9 cellular contexts compared by ENCODE assay signal in the genomic region with DNA sequence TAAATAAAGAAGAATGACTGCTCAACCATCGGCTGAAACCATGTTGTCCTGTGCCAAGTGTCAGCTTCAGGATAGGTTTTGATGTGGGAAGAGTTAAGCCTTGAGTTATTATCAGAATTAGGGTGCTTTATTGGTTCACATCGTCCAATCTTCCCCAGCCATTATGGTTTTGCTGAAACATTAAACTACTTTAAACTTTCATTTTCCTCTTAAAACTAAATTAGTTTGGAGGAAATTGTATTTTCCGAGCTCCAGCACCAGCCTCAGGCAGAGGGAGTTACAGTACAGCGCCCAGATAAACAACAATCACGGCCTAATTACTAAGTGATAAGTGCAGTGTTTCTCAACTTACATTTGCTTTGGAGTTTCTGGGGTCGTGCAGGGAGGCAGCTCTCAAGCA.
"Had no signal": no experiment of that assay in that cellular context is flagged by ENCODE, and none has a peak within 500 bp of the region (broad histone marks: within the 10 kb centered on the region; RNA-seq: fewer than 3 reads in every experiment).

No MANE protein-coding gene starts in this region.

- H3K36me3 ChIP-seq: HAP-1 had no signal

- H3K4me3 ChIP-seq: GM23248, GM23338, HAP-1 had no signal

- H3K4me1 ChIP-seq: HAP-1 had no signal

- H3K4me2 ChIP-seq: GM23338 had no signal

- H2AFZ ChIP-seq: GM23248, GM23338 had no signal

- H3K9me3 ChIP-seq: HAP-1 had no signal

- H3K9ac ChIP-seq: GM23248 had no signal

- DNase-seq: GM23248, GOT3, H7, H9, HCEC 1CT, HFFc6 had no signal

- ATAC-seq: GM23338, HCT116 had no signal

- H3K27ac ChIP-seq: GM23248 had no signal
